In genomic region chr7:47379629-47380324, GRCh38 we compare ENCODE assay signal across 9 cellular contexts.
A peak's percentile ranks its signal among the peaks of the same experiment; 100 is the strongest.
DNase-seq lines count a peak whose midpoint lies in the region.
"Had no signal": no experiment of that assay in that cellular context is flagged by ENCODE, and none has a peak within 500 bp of the region (broad histone marks: within the 10 kb centered on the region; RNA-seq: fewer than 3 reads in every experiment).

No MANE protein-coding gene starts in this region.

- DNase-seq in H7: peak; percentile 68
- peak; percentile 96 for DNase-seq in astrocyte of the hippocampus (ENCODE audit: low read depth, low spot score)
- peak; percentile 85 for DNase-seq in hepatic stellate cell (ENCODE audit: low spot score)
- DNase-seq in retina: peak; percentile 48
- no peak for DNase-seq in OCI-M2 (lab: John Stamatoyannopoulos, UW; ENCODE audit: unreplicated experiment)
- no peak for DNase-seq in pons (ENCODE audit: low spot score)
- DNase-seq in NCI-H524 (lab: John Stamatoyannopoulos, UW): no peak
- DNase-seq in foreskin melanocyte: no peak
- DNase-seq: activated B cell treated with CpG ODN at 0.5 μM for 24 hours had no signal

- H3K4me3 ChIP-seq in H7 (ENCODE audit: insufficient read depth, low read depth, low read length): no peak overlapping the region

- no peaks in the 10 kb centered on the region for H3K27me3 ChIP-seq in H7 (ENCODE audit: control insufficient read depth, insufficient read depth, low read length)

- H3K36me3 ChIP-seq in H7 (replicated peaks; ENCODE audit: control insufficient read depth, insufficient read depth, low read length): no peaks in the 10 kb centered on the region

Comparison
In these comparisons a context has a peak if more than half of its experiments do, and no peak if none do; other contexts are left out.
1. DNase-seq: peak in H7 (single experiment), astrocyte of the hippocampus (single experiment), hepatic stellate cell (single experiment) and retina (single experiment); none in OCI-M2 (single experiment), pons (single experiment), NCI-H524 (0 of 2) and foreskin melanocyte (single experiment).